Comparison of ENCODE assay signal across 8 cellular contexts in genomic region chr1:175023043-175023921, GRCh38. TPM values are rescaled to one million over a fixed set of nuclear protein-coding genes. Genes with fewer than 3 reads are reported as not detected.
DNase-seq lines count a peak whose midpoint lies in the region; ATAC-seq and TF ChIP-seq lines count a peak whose summit lies in the region.

TSS of gene MRPS14 (minus strand) at chr1:175023425. CDS start at chr1:175023408, 17 bp downstream.

- CTCF ChIA-PET in Caco-2 (lab: Charles Lee), result interaction anchor here (0.6 to 2.4 kb wide), 5 partner anchors 10 to 129 kb away, joined by 3 to 15 read pairs (median 5); no protein-coding TSS in a partner anchor
- CTCF ChIA-PET in activated CD8-positive, alpha-beta memory T cell treated with anti-CD3 and anti-CD28 coated beads, Interleukin-2, amount 10 ng/mL, durations not matched to agents 7 days and 5 days (lab: Charles Lee), result interaction anchor here (0.6 to 3.7 kb wide), 13 partner anchors 8 to 253 kb away, joined by 3 to 39 read pairs (median 3); partner anchors contain the start of gene CACYBP

- H3K4me3 ChIP-seq in Caco-2 (ENCODE audit: low read depth, low read length) (peak within 1 kb of the TSS; percentile 66), NT2/D1 (ENCODE audit: insufficient read length, low read depth) (peak within 1 kb of the TSS; percentile 97), endodermal cell (ENCODE audit: low read length) (peak within 1 kb of the TSS; percentile 96), mesendoderm (ENCODE audit: low read length) (peak within 1 kb of the TSS; percentile 96)

- peak within 1 kb of the TSS; percentile 75 for H3K27ac Mint-ChIP-seq in Caco-2 (ENCODE audit: unreplicated experiment)
- peak within 1 kb of the TSS; percentile 88 for H3K27ac Mint-ChIP-seq in activated CD8-positive, alpha-beta memory T cell treated with anti-CD3 and anti-CD28 coated beads, Interleukin-2, amount 10 ng/mL, durations not matched to agents 7 days and 5 days
- H3K27ac Mint-ChIP-seq in endodermal cell, result peak within 1 kb of the TSS; percentile 97

- TF ChIP-seq CTCF in Caco-2 (IDR thresholded peaks at IDR 0.05; ENCODE audit: insufficient read depth in 1 of 2, low read depth in 1 of 2, low read length in 1 of 2, severe bottlenecking in 1 of 2, unreplicated experiment in 1 of 2), result no peak
- TF ChIP-seq CTCF in endodermal cell (conservative IDR thresholded peaks at IDR 0.05), result peak; percentile 19

- H2AK5ac ChIP-seq in mesendoderm (ENCODE audit: low read length), result no peak within 1 kb of the TSS

- POLR2A ChIA-PET in Caco-2 (lab: Charles Lee), result interaction anchor here (0.5 to 2.0 kb wide), 6 partner anchors 11 to 276 kb away, joined by 3 to 37 read pairs (median 5); partner anchors contain the start of gene CACYBP

- H3K4me3 Mint-ChIP-seq in Caco-2 (ENCODE audit: unreplicated experiment) (peak within 1 kb of the TSS; percentile 88), endodermal cell (peak within 1 kb of the TSS; percentile 78)
- peak within 1 kb of the TSS; percentile 90 for H3K4me3 Mint-ChIP-seq in activated CD8-positive, alpha-beta memory T cell treated with anti-CD3 and anti-CD28 coated beads, Interleukin-2, amount 10 ng/mL, durations not matched to agents 7 days and 5 days

- no peaks in the 10 kb centered on the region for H3K9me3 Mint-ChIP-seq in Caco-2 (ENCODE audit: unreplicated experiment)
- H3K9me3 Mint-ChIP-seq in activated CD8-positive, alpha-beta memory T cell treated with anti-CD3 and anti-CD28 coated beads, Interleukin-2, amount 10 ng/mL, durations not matched to agents 7 days and 5 days (ENCODE audit: low read depth), result peaks cover 4% of the 10 kb centered on the region
- H3K9me3 Mint-ChIP-seq in endodermal cell, result peaks cover 11% of the 10 kb centered on the region

- H3K27me3 ChIP-seq in Caco-2 (replicated peaks; ENCODE audit: control insufficient read depth, insufficient read depth, low read length), result no peaks in the 10 kb centered on the region
- H3K27me3 ChIP-seq in NT2/D1 (ENCODE audit: insufficient read depth, insufficient read length), result no peaks in the 10 kb centered on the region
- no peaks in the 10 kb centered on the region for H3K27me3 ChIP-seq in endodermal cell (ENCODE audit: control insufficient read depth, insufficient read depth, low read length, poor library complexity, severe bottlenecking)
- H3K27me3 ChIP-seq in mesendoderm (ENCODE audit: insufficient read depth, low read length, poor library complexity), result no peaks in the 10 kb centered on the region

- peak within 1 kb of the TSS; percentile 89 for H4K5ac ChIP-seq in mesendoderm (ENCODE audit: low read length)

- H3K4me2 ChIP-seq in mesendoderm (ENCODE audit: low read length), result peak within 1 kb of the TSS; percentile 67

- no peak within 1 kb of the TSS for H3K23ac ChIP-seq in mesendoderm (ENCODE audit: low read length)

- H3K27ac ChIP-seq in endodermal cell (ENCODE audit: low read depth, low read length) (no peak within 1 kb of the TSS), mesendoderm (ENCODE audit: low read depth, low read length) (no peak within 1 kb of the TSS)

- no peak within 1 kb of the TSS for H2BK5ac ChIP-seq in mesendoderm (ENCODE audit: low read length)

- peak within 1 kb of the TSS; percentile 85 for H3K18ac ChIP-seq in mesendoderm (ENCODE audit: low read length)

- H4K8ac ChIP-seq in mesendoderm (ENCODE audit: low read depth, low read length), result peak within 1 kb of the TSS; percentile 99

- H3K4ac ChIP-seq in mesendoderm (ENCODE audit: low read depth, low read length), result peak within 1 kb of the TSS; percentile 75

- peak within 1 kb of the TSS; percentile 23 for H2BK120ac ChIP-seq in mesendoderm (ENCODE audit: low read depth, low read length)

- no peaks in the 10 kb centered on the region for H3K9me3 ChIP-seq in Caco-2
- peaks cover 7% of the 10 kb centered on the region; the same call in 1 of the 2 replicates for H3K9me3 ChIP-seq in NT2/D1 (ENCODE audit: insufficient read depth, low read length)
- H3K9me3 ChIP-seq in endodermal cell (ENCODE audit: control insufficient read depth, low read length), result no peaks in the 10 kb centered on the region

- H3K4me1 Mint-ChIP-seq in Caco-2 (ENCODE audit: low read depth, unreplicated experiment), result peaks cover 18% of the 10 kb centered on the region
- peaks cover 32% of the 10 kb centered on the region for H3K4me1 Mint-ChIP-seq in activated CD8-positive, alpha-beta memory T cell treated with anti-CD3 and anti-CD28 coated beads, Interleukin-2, amount 10 ng/mL, durations not matched to agents 7 days and 5 days
- peaks cover 8% of the 10 kb centered on the region for H3K4me1 Mint-ChIP-seq in endodermal cell

- H3K56ac ChIP-seq in mesendoderm (ENCODE audit: low read length), result peak within 1 kb of the TSS; percentile 94

- intact Hi-C loops in Caco-2 (cut with micrococcal nuclease; ENCODE audit: unreplicated experiment), result loop anchor here (1.0 kb wide), 1 partner anchor 24 kb away; the partner anchor contains the start of gene CACYBP

- H3K36me3 Mint-ChIP-seq in Caco-2 (ENCODE audit: insufficient read depth, unreplicated experiment) (peaks cover 12% of the 10 kb centered on the region), endodermal cell (ENCODE audit: low read depth) (peaks cover 1% of the 10 kb centered on the region)
- peaks cover 1% of the 10 kb centered on the region for H3K36me3 Mint-ChIP-seq in activated CD8-positive, alpha-beta memory T cell treated with anti-CD3 and anti-CD28 coated beads, Interleukin-2, amount 10 ng/mL, durations not matched to agents 7 days and 5 days

- WGBS in endodermal cell (ENCODE audit: insufficient coverage in 1 of 2, insufficient read length in 1 of 2), 2 experiments, result 4 to 5% methylated on average over 19 to 42 of the region's 42 CpGs
- no CpG with 5 or more reads among the region's 42 CpGs for WGBS in mesendoderm (ENCODE audit: extremely low coverage, insufficient coverage, low lambda C conversion rate)

- H3K9ac ChIP-seq in NT2/D1 (ENCODE audit: insufficient read length, low read depth) (peak within 1 kb of the TSS; percentile 98), endodermal cell (ENCODE audit: extremely low read depth, low read length, poor library complexity, severe bottlenecking) (peak within 1 kb of the TSS; percentile 79), mesendoderm (ENCODE audit: low read length) (peak within 1 kb of the TSS; percentile 92)

- no TSS peak for BruUV-seq in Caco-2 (replicated peaks; lab: Mats Ljungman, UMichigan)

- H3K4me1 ChIP-seq in Caco-2 (no peaks in the 10 kb centered on the region), NT2/D1 (ENCODE audit: insufficient read depth, insufficient read length) (no peaks in the 10 kb centered on the region), endodermal cell (ENCODE audit: control insufficient read depth, insufficient read depth, low read length) (no peaks in the 10 kb centered on the region), mesendoderm (ENCODE audit: control insufficient read depth, low read depth, low read length) (no peaks in the 10 kb centered on the region)

- ATAC-seq in GM21381 (IDR thresholded peaks at IDR 0.05; ENCODE audit: unreplicated experiment), result peak; percentile 95
- ATAC-seq in activated CD8-positive, alpha-beta memory T cell treated with anti-CD3 and anti-CD28 coated beads, Interleukin-2, amount 10 ng/mL, durations not matched to agents 7 days and 5 days, result peak; percentile 94

- peaks cover 6% of the 10 kb centered on the region for H3K79me1 ChIP-seq in mesendoderm (ENCODE audit: low read length)

- H3K79me2 ChIP-seq in mesendoderm (ENCODE audit: control insufficient read depth, insufficient read depth, low read length), result peaks cover 13% of the 10 kb centered on the region

- H3K36me3 ChIP-seq in Caco-2 (ENCODE audit: control insufficient read depth, insufficient read depth, low read length) (peaks cover 1% of the 10 kb centered on the region; the same call in 1 of the 2 replicates), NT2/D1 (ENCODE audit: insufficient read depth, insufficient read length, low read length) (peaks cover 23% of the 10 kb centered on the region), endodermal cell (ENCODE audit: control insufficient read depth, insufficient read depth, low read length) (peaks cover 8% of the 10 kb centered on the region), mesendoderm (ENCODE audit: control insufficient read depth, insufficient read depth, low read length) (no peaks in the 10 kb centered on the region)

- no peak within 1 kb of the TSS for H2BK15ac ChIP-seq in mesendoderm (replicated peaks; ENCODE audit: low read depth)

- peak; percentile 98 to 99 for DNase-seq in Caco-2
- DNase-seq in HUDEP-2 (lab: John Stamatoyannopoulos, UW; ENCODE audit: unreplicated experiment in 76 of 76), result peak in 75 of 76 experiments; percentile 54 to 98 (median 94)
- DNase-seq in NT2/D1 (ENCODE audit: low read depth, low spot score), result peak; percentile 100
- peak; percentile 99 for DNase-seq in activated CD8-positive, alpha-beta memory T cell treated with anti-CD3 and anti-CD28 coated beads, Interleukin-2, amount 10 ng/mL, durations not matched to agents 7 days and 5 days
- peak; percentile 99 for DNase-seq in endodermal cell
- peak; percentile 99 for DNase-seq in mesendoderm
- peak; percentile 96 for DNase-seq in stimulated activated CD8-positive, alpha-beta memory T cell treated with anti-CD3 and anti-CD28 coated beads, Interleukin-15, amount 100 ng/mL, for 1 hour (ENCODE audit: low read depth)

- H3K27me3 Mint-ChIP-seq in Caco-2 (ENCODE audit: insufficient read depth, unreplicated experiment) (no peaks in the 10 kb centered on the region), endodermal cell (ENCODE audit: insufficient read depth) (no peaks in the 10 kb centered on the region)
- H3K27me3 Mint-ChIP-seq in activated CD8-positive, alpha-beta memory T cell treated with anti-CD3 and anti-CD28 coated beads, Interleukin-2, amount 10 ng/mL, durations not matched to agents 7 days and 5 days, result no peaks in the 10 kb centered on the region

RNA-seq across cellular contexts. Expression of gene MRPS14, which starts in this region (rescaled TPM):
- total RNA-seq in Caco-2 (2022) (35.3 and 38.1 TPM in 2 replicates), endodermal cell (10 to 100 TPM; 30.3 to 30.9 TPM)
- total RNA-seq in activated CD8-positive, alpha-beta memory T cell treated with anti-CD3 and anti-CD28 coated beads, Interleukin-2, amount 10 ng/mL, durations not matched to agents 7 days and 5 days, result 10 to 100 TPM; 33.5 to 40.4 TPM
- polyA plus RNA-seq in endodermal cell (2013, experiment 1 of 2), result 38.2 TPM
- 35.3 TPM for polyA plus RNA-seq in endodermal cell (2013, experiment 2 of 2)
- 52.1 TPM for polyA plus RNA-seq in mesendoderm (2013, experiment 1 of 2)
- polyA plus RNA-seq in mesendoderm (2013, experiment 2 of 2), result 50.0 TPM
